ENCODE assay signal across 13 cellular contexts in genomic region chr9:31740705-31741104, GRCh38.
DNase-seq lines count a peak whose midpoint lies in the region; ATAC-seq and TF ChIP-seq lines count a peak whose summit lies in the region.
"Had no signal": no experiment of that assay in that cellular context is flagged by ENCODE, and none has a peak within 500 bp of the region (broad histone marks: within the 10 kb centered on the region; RNA-seq: fewer than 3 reads in every experiment).

No MANE protein-coding gene starts in this region.

- H3K36me3 ChIP-seq in aorta (ENCODE audit: control insufficient read depth in 1 of 2, insufficient read depth in 2 of 2, low read length in 1 of 2), result no peaks in the 10 kb centered on the region

- H3K4me1 ChIP-seq in aorta (ENCODE audit: control insufficient read depth in 1 of 2, insufficient read depth in 2 of 2, low read length in 2 of 2), result no peaks in the 10 kb centered on the region

- DNase-seq in LHCN-M2 (ENCODE audit: low read depth), result peak; percentile 38
- DNase-seq in amniotic epithelial cell (ENCODE audit: low read depth), result peak; percentile 2
- DNase-seq in fibroblast of pulmonary artery (ENCODE audit: low read depth), result peak; percentile 24
- no peak for DNase-seq in NCI-H1092 (lab: John Stamatoyannopoulos, UW)
- DNase-seq in central memory CD4-positive, alpha-beta T cell, result no peak
- no peak for DNase-seq in aorta
- DNase-seq: CD4-positive, alpha-beta memory T cell; DMS53; GF-D8; HCEC 1CT; HFFc6 had no signal

- WGBS in aorta, 2 donors, result 64 to 86% methylated on average over 1 of the region's 1 CpG

- no peak overlapping the region for H3K4me3 ChIP-seq in fibroblast of pulmonary artery (replicated peaks; ENCODE audit: low read depth, low read length)
- H3K4me3 ChIP-seq in aorta (ENCODE audit: low read length in 2 of 2), result no peak overlapping the region

- ATAC-seq in HG02938 (IDR thresholded peaks at IDR 0.05; ENCODE audit: unreplicated experiment) (no peak), aorta (ENCODE audit: low FRiP score) (no peak)

- no peak overlapping the region for H3K27ac ChIP-seq in aorta (ENCODE audit: low read depth in 1 of 2, low read length in 2 of 2)
- H3K27ac ChIP-seq: C4-2B had no signal

- H3K9me3 ChIP-seq in aorta (ENCODE audit: control insufficient read depth, low read length), result peaks cover 1% of the 10 kb centered on the region

- no peaks in the 10 kb centered on the region for H3K27me3 ChIP-seq in aorta (ENCODE audit: control insufficient read depth in 1 of 2, insufficient read depth in 2 of 2, low read length in 1 of 2)

- no peak for TF ChIP-seq CTCF in fibroblast of pulmonary artery (IDR thresholded peaks at IDR 0.05; ENCODE audit: low read length, missing control alignments)

- intact Hi-C loops in aorta (cut with DNase I), result no loop called here

Comparison
In these comparisons a context has a peak if more than half of its experiments do, and no peak if none do; other contexts are left out.
1. DNase-seq: peak in LHCN-M2 (single experiment), amniotic epithelial cell (single experiment) and fibroblast of pulmonary artery (single experiment); none in NCI-H1092 (single experiment), central memory CD4-positive, alpha-beta T cell (single experiment) and aorta (0 of 2).